19 cellular contexts compared by ENCODE assay signal in genomic region chr7:199465-200249, GRCh38.
"Had no signal": no experiment of that assay in that cellular context is flagged by ENCODE, and none has a peak within 500 bp of the region (broad histone marks: within the 10 kb centered on the region; RNA-seq: fewer than 3 reads in every experiment).

No MANE protein-coding gene starts in this region.

- DNase-seq: activated CD4-positive, alpha-beta T cell treated with anti-CD3 and anti-CD28 coated beads, Interleukin-2, amount 10 ng/mL, durations not matched to agents 7 days and 5 days; activated CD8-positive, alpha-beta memory T cell treated with anti-CD3 and anti-CD28 coated beads, Interleukin-2, amount 50 U/mL, for 4 hours; activated naive CD4-positive, alpha-beta T cell treated with anti-CD3 and anti-CD28 coated beads for 36 hours; activated naive CD8-positive, alpha-beta T cell treated with anti-CD3 and anti-CD28 coated beads, Interleukin-2, amount 50 U/mL, for 24 hours; activated T-cell treated with anti-CD3 and anti-CD28 coated beads, Interleukin-2, amount 50 U/mL, for 4 hours; cerebellar nuclear complex; effector CD8-positive, alpha-beta T cell; kidney; mammary epithelial cell; right cardiac atrium; stimulated activated CD4-positive, alpha-beta T cell treated with anti-CD3 and anti-CD28 coated beads, Interleukin-4, amount 100 ng/mL, for 4 hours; upper lobe of left lung had no signal

- H3K9me3 Mint-ChIP-seq: activated CD4-positive, alpha-beta T cell treated with anti-CD3 and anti-CD28 coated beads, Interleukin-2, amount 10 ng/mL, durations not matched to agents 7 days and 5 days; activated naive CD4-positive, alpha-beta T cell treated with anti-CD3 and anti-CD28 coated beads for 36 hours; activated naive CD8-positive, alpha-beta T cell treated with anti-CD3 and anti-CD28 coated beads, Interleukin-2, amount 50 U/mL, for 24 hours; activated T-cell treated with anti-CD3 and anti-CD28 coated beads, Interleukin-2, amount 50 U/mL, for 4 hours; dendritic cell treated with granulocyte-macrophage colony-stimulating factor and Interleukin-4, amounts not matched to agents 40 ng/mL and 50 ng/mL, for 4 days; stimulated activated memory B cell treated with anti-CD40 and anti-IgM and Interleukin-4, amounts not matched to agents 10 μg/mL and 1 μg/mL and 100 μg/mL, for 72 hours; T-helper 1 cell treated with Interleukin-12 subunit alpha and Interleukin-12 subunit beta and Interleukin-4 antibody, amounts not matched to agents 30 μg/mL and 1 μg/mL, for 36 hours had no signal

- H3K36me3 Mint-ChIP-seq: stimulated activated memory B cell treated with anti-CD40 and anti-IgM and Interleukin-4, amounts not matched to agents 10 μg/mL and 1 μg/mL and 100 μg/mL, for 72 hours had no signal

- H3K4me1 Mint-ChIP-seq: activated CD4-positive, alpha-beta T cell treated with anti-CD3 and anti-CD28 coated beads, Interleukin-2, amount 10 ng/mL, durations not matched to agents 7 days and 5 days; activated naive CD8-positive, alpha-beta T cell treated with anti-CD3 and anti-CD28 coated beads, Interleukin-2, amount 50 U/mL, for 24 hours; stimulated activated memory B cell treated with anti-CD40 and anti-IgM and Interleukin-4, amounts not matched to agents 10 μg/mL and 1 μg/mL and 100 μg/mL, for 72 hours had no signal

- H3K27me3 Mint-ChIP-seq: dendritic cell treated with granulocyte-macrophage colony-stimulating factor and Interleukin-4, amounts not matched to agents 40 ng/mL and 50 ng/mL, for 4 days; progenitor cell of endocrine pancreas had no signal

- H3K4me3 Mint-ChIP-seq: activated CD4-positive, alpha-beta T cell treated with anti-CD3 and anti-CD28 coated beads, Interleukin-2, amount 10 ng/mL, durations not matched to agents 7 days and 5 days; activated naive CD4-positive, alpha-beta T cell treated with anti-CD3 and anti-CD28 coated beads for 36 hours; activated naive CD8-positive, alpha-beta T cell treated with anti-CD3 and anti-CD28 coated beads, Interleukin-2, amount 50 U/mL, for 24 hours; activated T-cell treated with anti-CD3 and anti-CD28 coated beads, Interleukin-2, amount 50 U/mL, for 4 hours; dendritic cell treated with granulocyte-macrophage colony-stimulating factor and Interleukin-4, amounts not matched to agents 40 ng/mL and 50 ng/mL, for 4 days; stimulated activated memory B cell treated with anti-CD40 and anti-IgM and Interleukin-4, amounts not matched to agents 10 μg/mL and 1 μg/mL and 100 μg/mL, for 72 hours; T-helper 1 cell treated with Interleukin-12 subunit alpha and Interleukin-12 subunit beta and Interleukin-4 antibody, amounts not matched to agents 30 μg/mL and 1 μg/mL, for 36 hours had no signal

- ATAC-seq: activated CD4-positive, CD25-positive, alpha-beta regulatory T cell treated with anti-CD3 and anti-CD28 coated beads, Interleukin-2, amount 50 U/mL, for 24 hours; activated naive CD8-positive, alpha-beta T cell treated with anti-CD3 and anti-CD28 coated beads, Interleukin-2, amount 50 U/mL, for 24 hours; activated T-cell treated with anti-CD3 and anti-CD28 coated beads, Interleukin-2, amount 50 U/mL, for 4 hours; esophagus mucosa; left lobe of liver; stimulated activated memory B cell treated with anti-CD40 and anti-IgM and Interleukin-4, amounts not matched to agents 10 μg/mL and 1 μg/mL and 100 μg/mL, for 72 hours had no signal

- H3K27ac Mint-ChIP-seq: activated CD4-positive, alpha-beta T cell treated with anti-CD3 and anti-CD28 coated beads, Interleukin-2, amount 10 ng/mL, durations not matched to agents 7 days and 5 days; activated naive CD4-positive, alpha-beta T cell treated with anti-CD3 and anti-CD28 coated beads for 36 hours; activated naive CD8-positive, alpha-beta T cell treated with anti-CD3 and anti-CD28 coated beads, Interleukin-2, amount 50 U/mL, for 24 hours; dendritic cell treated with granulocyte-macrophage colony-stimulating factor and Interleukin-4, amounts not matched to agents 40 ng/mL and 50 ng/mL, for 4 days; progenitor cell of endocrine pancreas; stimulated activated memory B cell treated with anti-CD40 and anti-IgM and Interleukin-4, amounts not matched to agents 10 μg/mL and 1 μg/mL and 100 μg/mL, for 72 hours; T-helper 1 cell treated with Interleukin-12 subunit alpha and Interleukin-12 subunit beta and Interleukin-4 antibody, amounts not matched to agents 30 μg/mL and 1 μg/mL, for 36 hours had no signal
